In genomic region chr6:118580585-118581419, GRCh38 we compare ENCODE assay signal across 1 cellular context.
TF ChIP-seq lines count a peak whose summit lies in the region.

No MANE protein-coding gene starts in this region.

TF ChIP-seq in HepG2, 621 proteins besides CTCF, POLR2A, EP300 and RAD21 (continued from another document and continues in another):
- TF ChIP-seq SMC3 (IDR thresholded peaks at IDR 0.05; ENCODE audit: low read length) (peak; percentile 91), SALL1 (CRISPR knock-in tag; IDR thresholded peaks at IDR 0.05) (no peak), GABPB1 (CRISPR knock-in tag; IDR thresholded peaks at IDR 0.05) (no peak), PBX3 (CRISPR knock-in tag; IDR thresholded peaks at IDR 0.05; ENCODE audit: borderline replicate concordance) (no peak), MAFF (IDR thresholded peaks at IDR 0.05; ENCODE audit: low read depth, low read length) (peak; percentile 61), DR1 (CRISPR knock-in tag; IDR thresholded peaks at IDR 0.05) (no peak), ZNF768 (CRISPR knock-in tag; IDR thresholded peaks at IDR 0.05) (no peak), ZNF550 (CRISPR knock-in tag; IDR thresholded peaks at IDR 0.05; ENCODE audit: borderline replicate concordance) (no peak), SIN3B (IDR thresholded peaks at IDR 0.05; ENCODE audit: low read length) (no peak), GZF1 (CRISPR knock-in tag; IDR thresholded peaks at IDR 0.05) (no peak), PCBP2 (optimal IDR thresholded peaks at IDR 0.05; ENCODE audit: low read depth, low read length, poor library complexity, severe bottlenecking) (no peak), NR1H2 (CRISPR knock-in tag; IDR thresholded peaks at IDR 0.05; ENCODE audit: borderline replicate concordance, low read depth) (no peak), PHB2 (IDR thresholded peaks at IDR 0.05; ENCODE audit: partially characterized antibody) (no peak), GATA4 (IDR thresholded peaks at IDR 0.05; ENCODE audit: borderline replicate concordance, low read depth) (no peak), ZNF282 (IDR thresholded peaks at IDR 0.05; ENCODE audit: partially characterized antibody) (no peak), MEIS1 (CRISPR knock-in tag; IDR thresholded peaks at IDR 0.05; ENCODE audit: borderline replicate concordance) (no peak), ZBTB33 (CRISPR knock-in tag; IDR thresholded peaks at IDR 0.05) (no peak), RELA (CRISPR knock-in tag; IDR thresholded peaks at IDR 0.05) (no peak), STAG1 (CRISPR knock-in tag; IDR thresholded peaks at IDR 0.05) (peak; percentile 89), ATF3 (CRISPR knock-in tag; IDR thresholded peaks at IDR 0.05) (no peak), HDAC1 (CRISPR knock-in tag; IDR thresholded peaks at IDR 0.05) (no peak), CEBPB (IDR thresholded peaks at IDR 0.05; ENCODE audit: borderline replicate concordance, low read depth, low read length) (peak; percentile 68), ZNF660 (CRISPR knock-in tag; IDR thresholded peaks at IDR 0.05; ENCODE audit: borderline replicate concordance, low read depth) (no peak), HOXA3 (CRISPR knock-in tag; IDR thresholded peaks at IDR 0.05) (no peak), ZNF331 (CRISPR knock-in tag; IDR thresholded peaks at IDR 0.05) (no peak), HDAC6 (IDR thresholded peaks at IDR 0.05; ENCODE audit: low read depth, low read length) (no peak), SRF (IDR thresholded peaks at IDR 0.05; ENCODE audit: low read depth, low read length) (no peak), HIC2 (CRISPR knock-in tag; IDR thresholded peaks at IDR 0.05; ENCODE audit: low read depth) (no peak), YY1 (IDR thresholded peaks at IDR 0.05; ENCODE audit: insufficient read depth, insufficient replicate concordance, low read depth, low read length) (no peak), ZKSCAN1 (IDR thresholded peaks at IDR 0.05; ENCODE audit: low read length) (no peak), SRSF9 (IDR thresholded peaks at IDR 0.05; ENCODE audit: borderline replicate concordance, insufficient read depth, low read depth, low read length, poor library complexity, severe bottlenecking) (no peak), RXRB (CRISPR knock-in tag; IDR thresholded peaks at IDR 0.05; ENCODE audit: borderline replicate concordance) (0 out of 2 replicates have a peak, but pooled peaks have one; percentile 25), U2AF1 (optimal IDR thresholded peaks at IDR 0.05; ENCODE audit: low read depth, low read length) (no peak), MAFK (conservative IDR thresholded peaks at IDR 0.05 in 1 of 2, IDR thresholded peaks at IDR 0.05 in 1 of 2; ENCODE audit: low read length in 2 of 2) (peak; percentile 45 to 64), ZNF205 (CRISPR knock-in tag; IDR thresholded peaks at IDR 0.05) (no peak), NCOA1 (CRISPR knock-in tag; IDR thresholded peaks at IDR 0.05) (no peak), NR2F1 (CRISPR knock-in tag; IDR thresholded peaks at IDR 0.05) (no peak), RXRA (CRISPR knock-in tag; IDR thresholded peaks at IDR 0.05) (no peak), CBX1 (IDR thresholded peaks at IDR 0.05; ENCODE audit: low read depth) (no peak), ZFP36L2 (CRISPR knock-in tag; IDR thresholded peaks at IDR 0.05) (no peak), ZNF501 (CRISPR knock-in tag; IDR thresholded peaks at IDR 0.05) (peak; percentile 65; the same call in 1 of the 2 replicates), ZNF75D (CRISPR knock-in tag; IDR thresholded peaks at IDR 0.05; ENCODE audit: borderline replicate concordance) (no peak), MIXL1 (CRISPR knock-in tag; IDR thresholded peaks at IDR 0.05) (no peak; the same call in 1 of the 2 replicates), MBD4 (IDR thresholded peaks at IDR 0.05; ENCODE audit: borderline replicate concordance, low read length) (no peak), MAZ (IDR thresholded peaks at IDR 0.05; ENCODE audit: borderline replicate concordance, low read depth, low read length) (no peak), MAZ (CRISPR knock-in tag; IDR thresholded peaks at IDR 0.05; ENCODE audit: low read depth) (no peak), ZNF362 (CRISPR knock-in tag; IDR thresholded peaks at IDR 0.05; ENCODE audit: borderline replicate concordance) (peak; percentile 52; the same call in 1 of the 2 replicates), ARHGAP35 (CRISPR knock-in tag; IDR thresholded peaks at IDR 0.05; ENCODE audit: borderline replicate concordance) (no peak), SCMH1 (CRISPR knock-in tag; IDR thresholded peaks at IDR 0.05; ENCODE audit: borderline replicate concordance) (no peak), ZNF20 (CRISPR knock-in tag; IDR thresholded peaks at IDR 0.05) (no peak), ZNF607 (CRISPR knock-in tag; IDR thresholded peaks at IDR 0.05; ENCODE audit: borderline replicate concordance) (0 out of 2 replicates have a peak, but pooled peaks have one; percentile 29), E2F5 (CRISPR knock-in tag; conservative IDR thresholded peaks at IDR 0.05) (no peak)
- TF ChIP-seq, protein P1, sequence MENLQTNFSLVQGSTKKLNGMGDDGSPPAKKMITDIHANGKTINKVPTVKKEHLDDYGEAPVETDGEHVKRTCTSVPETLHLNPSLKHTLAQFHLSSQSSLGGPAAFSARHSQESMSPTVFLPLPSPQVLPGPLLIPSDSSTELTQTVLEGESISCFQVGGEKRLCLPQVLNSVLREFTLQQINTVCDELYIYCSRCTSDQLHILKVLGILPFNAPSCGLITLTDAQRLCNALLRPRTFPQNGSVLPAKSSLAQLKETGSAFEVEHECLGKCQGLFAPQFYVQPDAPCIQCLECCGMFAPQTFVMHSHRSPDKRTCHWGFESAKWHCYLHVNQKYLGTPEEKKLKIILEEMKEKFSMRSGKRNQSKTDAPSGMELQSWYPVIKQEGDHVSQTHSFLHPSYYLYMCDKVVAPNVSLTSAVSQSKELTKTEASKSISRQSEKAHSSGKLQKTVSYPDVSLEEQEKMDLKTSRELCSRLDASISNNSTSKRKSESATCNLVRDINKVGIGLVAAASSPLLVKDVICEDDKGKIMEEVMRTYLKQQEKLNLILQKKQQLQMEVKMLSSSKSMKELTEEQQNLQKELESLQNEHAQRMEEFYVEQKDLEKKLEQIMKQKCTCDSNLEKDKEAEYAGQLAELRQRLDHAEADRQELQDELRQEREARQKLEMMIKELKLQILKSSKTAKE (CRISPR knock-in tag; IDR thresholded peaks at IDR 0.05; ENCODE audit: borderline replicate concordance), result no peak
- TF ChIP-seq, protein P2, sequence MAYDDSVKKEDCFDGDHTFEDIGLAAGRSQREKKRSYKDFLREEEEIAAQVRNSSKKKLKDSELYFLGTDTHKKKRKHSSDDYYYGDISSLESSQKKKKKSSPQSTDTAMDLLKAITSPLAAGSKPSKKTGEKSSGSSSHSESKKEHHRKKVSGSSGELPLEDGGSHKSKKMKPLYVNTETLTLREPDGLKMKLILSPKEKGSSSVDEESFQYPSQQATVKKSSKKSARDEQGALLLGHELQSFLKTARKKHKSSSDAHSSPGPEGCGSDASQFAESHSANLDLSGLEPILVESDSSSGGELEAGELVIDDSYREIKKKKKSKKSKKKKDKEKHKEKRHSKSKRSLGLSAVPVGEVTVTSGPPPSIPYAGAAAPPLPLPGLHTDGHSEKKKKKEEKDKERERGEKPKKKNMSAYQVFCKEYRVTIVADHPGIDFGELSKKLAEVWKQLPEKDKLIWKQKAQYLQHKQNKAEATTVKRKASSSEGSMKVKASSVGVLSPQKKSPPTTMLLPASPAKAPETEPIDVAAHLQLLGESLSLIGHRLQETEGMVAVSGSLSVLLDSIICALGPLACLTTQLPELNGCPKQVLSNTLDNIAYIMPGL (CRISPR knock-in tag; IDR thresholded peaks at IDR 0.05; ENCODE audit: borderline replicate concordance in 1 of 2, low read depth in 1 of 2), result peak in 1 of 2 experiments; percentile 23; a peak in 2 of 4 replicates
- TF ChIP-seq, protein P3, sequence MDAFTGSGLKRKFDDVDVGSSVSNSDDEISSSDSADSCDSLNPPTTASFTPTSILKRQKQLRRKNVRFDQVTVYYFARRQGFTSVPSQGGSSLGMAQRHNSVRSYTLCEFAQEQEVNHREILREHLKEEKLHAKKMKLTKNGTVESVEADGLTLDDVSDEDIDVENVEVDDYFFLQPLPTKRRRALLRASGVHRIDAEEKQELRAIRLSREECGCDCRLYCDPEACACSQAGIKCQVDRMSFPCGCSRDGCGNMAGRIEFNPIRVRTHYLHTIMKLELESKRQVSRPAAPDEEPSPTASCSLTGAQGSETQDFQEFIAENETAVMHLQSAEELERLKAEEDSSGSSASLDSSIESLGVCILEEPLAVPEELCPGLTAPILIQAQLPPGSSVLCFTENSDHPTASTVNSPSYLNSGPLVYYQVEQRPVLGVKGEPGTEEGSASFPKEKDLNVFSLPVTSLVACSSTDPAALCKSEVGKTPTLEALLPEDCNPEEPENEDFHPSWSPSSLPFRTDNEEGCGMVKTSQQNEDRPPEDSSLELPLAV (CRISPR knock-in tag; conservative IDR thresholded peaks at IDR 0.05; ENCODE audit: low read depth), result no peak
- TF ChIP-seq, protein P4, sequence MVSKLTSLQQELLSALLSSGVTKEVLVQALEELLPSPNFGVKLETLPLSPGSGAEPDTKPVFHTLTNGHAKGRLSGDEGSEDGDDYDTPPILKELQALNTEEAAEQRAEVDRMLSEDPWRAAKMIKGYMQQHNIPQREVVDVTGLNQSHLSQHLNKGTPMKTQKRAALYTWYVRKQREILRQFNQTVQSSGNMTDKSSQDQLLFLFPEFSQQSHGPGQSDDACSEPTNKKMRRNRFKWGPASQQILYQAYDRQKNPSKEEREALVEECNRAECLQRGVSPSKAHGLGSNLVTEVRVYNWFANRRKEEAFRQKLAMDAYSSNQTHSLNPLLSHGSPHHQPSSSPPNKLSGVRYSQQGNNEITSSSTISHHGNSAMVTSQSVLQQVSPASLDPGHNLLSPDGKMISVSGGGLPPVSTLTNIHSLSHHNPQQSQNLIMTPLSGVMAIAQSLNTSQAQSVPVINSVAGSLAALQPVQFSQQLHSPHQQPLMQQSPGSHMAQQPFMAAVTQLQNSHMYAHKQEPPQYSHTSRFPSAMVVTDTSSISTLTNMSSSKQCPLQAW (CRISPR knock-in tag; IDR thresholded peaks at IDR 0.05), result peak; percentile 60; the same call in 1 of the 2 replicates
